Comparison of ENCODE assay signal across 8 cellular contexts in genomic region chr11:64767344-64768299, GRCh38. TPM values are rescaled to one million over a fixed set of nuclear protein-coding genes. Genes with fewer than 3 reads are reported as not detected.
A peak's percentile ranks its signal among the peaks of the same experiment; 100 is the strongest.
DNase-seq lines count a peak whose midpoint lies in the region; ATAC-seq, FAIRE-seq and TF ChIP-seq lines count a peak whose summit lies in the region.

No MANE protein-coding gene starts in this region.

- H2BK12ac ChIP-seq in H1 (ENCODE audit: low read depth, low read length): no peak overlapping the region

- no peak overlapping the region for H3K18ac ChIP-seq in H1 (ENCODE audit: extremely low read depth, low read length)

- WGBS in H1 (ENCODE audit: extremely low coverage in 1 of 2, insufficient coverage in 1 of 2, insufficient read length in 1 of 2, insufficient replicate concordance in 2 of 2, low coverage in 1 of 2, low lambda C conversion rate in 2 of 2, missing lambda C conversion rate in 1 of 2), 2 experiments: 77% methylated on average over 19 of the region's 19 CpGs; no CpG with 5 or more reads in 1 of the 2 experiments

- peak overlapping the region; percentile 31; the same call in 1 of the 2 replicates for H4K8ac ChIP-seq in H1 (ENCODE audit: extremely low read depth, insufficient read depth, low read length)

- CTCF ChIA-PET in activated CD4-positive, alpha-beta memory T cell treated with anti-CD3 and anti-CD28 coated beads for 36 hours (lab: Charles Lee): interaction anchor here (0.6 to 2.4 kb wide), 13 partner anchors 9 to 458 kb away, joined by 3 to 13 read pairs (median 5); partner anchors contain the start of genes ARL2 and RASGRP2
- CTCF ChIA-PET in H1 (lab: Charles Lee; ENCODE audit: partially characterized antibody): interaction anchor here (0.6 to 23.6 kb wide), 10 partner anchors 8 to 831 kb away, joined by 3 to 376 read pairs (median 6); partner anchors contain the start of genes PYGM, RASGRP2 and SF1

- H3K4me3 ChIP-seq in H1 (ENCODE audit: extremely low read depth in 1 of 4, insufficient read depth in 2 of 4, low read depth in 3 of 4, low read length in 4 of 4): no peak overlapping the region

- H3K4me3 Mint-ChIP-seq in activated CD4-positive, alpha-beta memory T cell treated with anti-CD3 and anti-CD28 coated beads for 36 hours: no peak overlapping the region
- peak overlapping the region; percentile 53 to 88 (median 78) for H3K4me3 Mint-ChIP-seq in naive thymus-derived CD8-positive, alpha-beta T cell
- no peak overlapping the region for H3K4me3 Mint-ChIP-seq in stimulated activated naive CD8-positive, alpha-beta T cell treated with anti-CD3 and anti-CD28 coated beads, Interleukin-15, Interleukin-2, amounts not matched to agents 100 ng/mL and 50 ng/mL, for 24 hours

- no peak for FAIRE-seq in H1 (lab: Jason Lieb, UNC)

- no peak overlapping the region for H2BK15ac ChIP-seq in H1 (ENCODE audit: low read length)

- TF ChIP-seq RAD21 in H1 (IDR thresholded peaks at IDR 0.05 in 1 of 2, conservative IDR thresholded peaks at IDR 0.05 in 1 of 2; ENCODE audit: low read depth in 2 of 2, low read length in 2 of 2): peak; percentile 39 to 57

- TF ChIP-seq CTCF in H1 (IDR thresholded peaks at IDR 0.05; ENCODE audit: control extremely low read depth in 1 of 3, insufficient read depth in 1 of 3, low read depth in 1 of 3, low read length in 3 of 3): peak in 2 of 3 experiments; percentile 75 to 89; a peak in 3 of 4 replicates

- peak overlapping the region; percentile 0; the same call in 1 of the 2 replicates for H3K27ac ChIP-seq in H1 (ENCODE audit: low read depth, low read length)

- no peak overlapping the region for H3K9ac ChIP-seq in H1 (replicated peaks in 1 of 4; ENCODE audit: extremely low read depth in 1 of 4, low read depth in 3 of 4, low read length in 3 of 4)

- H4K20me1 ChIP-seq in H1 (replicated peaks in 1 of 2; ENCODE audit: control insufficient read depth in 1 of 2, insufficient read depth in 2 of 2, low read length in 2 of 2): peaks cover 23 to 38% of the 10 kb centered on the region in 2 experiments

- H3K23ac ChIP-seq in H1 (ENCODE audit: insufficient read length): no peak overlapping the region

- H3K56ac ChIP-seq in H1 (replicated peaks; ENCODE audit: insufficient read length, low read depth, low read length): no peak overlapping the region

- no peak overlapping the region for H2BK120ac ChIP-seq in H1 (replicated peaks; ENCODE audit: low read depth, low read length)

- H4K5ac ChIP-seq in H1 (ENCODE audit: insufficient read length, low read depth, low read length): no peak overlapping the region

- peaks cover 86% of the 10 kb centered on the region for H3K36me3 Mint-ChIP-seq in activated CD4-positive, alpha-beta memory T cell treated with anti-CD3 and anti-CD28 coated beads for 36 hours
- peaks cover 27 to 90% (median 55%) of the 10 kb centered on the region in 3 donors for H3K36me3 Mint-ChIP-seq in naive thymus-derived CD8-positive, alpha-beta T cell
- H3K36me3 Mint-ChIP-seq in stimulated activated naive CD8-positive, alpha-beta T cell treated with anti-CD3 and anti-CD28 coated beads, Interleukin-15, Interleukin-2, amounts not matched to agents 100 ng/mL and 50 ng/mL, for 24 hours (ENCODE audit: low read depth): peaks cover 91% of the 10 kb centered on the region

- peaks cover 20 to 41% (median 35%) of the 10 kb centered on the region in 4 experiments for H3K4me1 ChIP-seq in H1 (replicated peaks in 1 of 4; ENCODE audit: control insufficient read depth in 3 of 4, insufficient read depth in 4 of 4, low read length in 3 of 4)

- DNase-seq in NCI-H1105 (lab: John Stamatoyannopoulos, UW) (peak; percentile 16), NCI-H1105 treated with DMSO at 0.1 percent for 48 hours (lab: John Stamatoyannopoulos, UW) (no peak), NCI-H1694 treated with DMSO at 0.1 percent for 48 hours (lab: John Stamatoyannopoulos, UW) (peak; percentile 27), H1 (ENCODE audit: low read depth in 1 of 2, low spot score in 2 of 2) (peak in 1 of 2 experiments; percentile 95), NCI-H2107 (lab: John Stamatoyannopoulos, UW) (no peak)
- DNase-seq in activated CD4-positive, alpha-beta memory T cell treated with anti-CD3 and anti-CD28 coated beads for 36 hours: peak; percentile 83
- DNase-seq in naive thymus-derived CD8-positive, alpha-beta T cell: peak; percentile 66 to 93 (median 82)

- no peak for TF ChIP-seq EP300 in H1 (IDR thresholded peaks at IDR 0.05; ENCODE audit: borderline replicate concordance in 1 of 2, low read depth in 2 of 2, low read length in 2 of 2)

- H3K4me1 Mint-ChIP-seq in activated CD4-positive, alpha-beta memory T cell treated with anti-CD3 and anti-CD28 coated beads for 36 hours (ENCODE audit: low read depth): peaks cover 87% of the 10 kb centered on the region
- peaks cover 49 to 98% (median 93%) of the 10 kb centered on the region in 4 donors for H3K4me1 Mint-ChIP-seq in naive thymus-derived CD8-positive, alpha-beta T cell
- H3K4me1 Mint-ChIP-seq in stimulated activated naive CD8-positive, alpha-beta T cell treated with anti-CD3 and anti-CD28 coated beads, Interleukin-15, Interleukin-2, amounts not matched to agents 100 ng/mL and 50 ng/mL, for 24 hours (ENCODE audit: low read depth): peaks cover 95% of the 10 kb centered on the region

- no peaks in the 10 kb centered on the region for H3K9me3 Mint-ChIP-seq in activated CD4-positive, alpha-beta memory T cell treated with anti-CD3 and anti-CD28 coated beads for 36 hours
- H3K9me3 Mint-ChIP-seq in naive thymus-derived CD8-positive, alpha-beta T cell: no peaks in the 10 kb centered on the region
- H3K9me3 Mint-ChIP-seq in stimulated activated naive CD8-positive, alpha-beta T cell treated with anti-CD3 and anti-CD28 coated beads, Interleukin-15, Interleukin-2, amounts not matched to agents 100 ng/mL and 50 ng/mL, for 24 hours: no peaks in the 10 kb centered on the region

- peaks cover 51 to 91% (median 80%) of the 10 kb centered on the region in 4 experiments for H3K36me3 ChIP-seq in H1 (ENCODE audit: control insufficient read depth in 2 of 4, insufficient read depth in 4 of 4, low read length in 3 of 4)

- H2AK5ac ChIP-seq in H1 (ENCODE audit: low read depth, low read length): no peak overlapping the region

- POLR2A ChIA-PET in activated CD4-positive, alpha-beta memory T cell treated with anti-CD3 and anti-CD28 coated beads for 36 hours (lab: Charles Lee): interaction anchor here (2.1 kb wide), 1 partner anchor 11 kb away, joined by 8 read pairs; the partner anchor contains the start of gene SF1
- POLR2A ChIA-PET in H1 (lab: Charles Lee; ENCODE audit: partially characterized antibody): interaction anchor here (0.7 to 42.9 kb wide), 4 partner anchors 2 to 407 kb away, joined by 4 to 1087 read pairs (median 546); partner anchors contain the start of genes PYGM, RASGRP2 and SF1
- POLR2A ChIA-PET in naive thymus-derived CD8-positive, alpha-beta T cell (lab: Charles Lee): interaction anchor here (1.2 to 45.2 kb wide), 4 partner anchors 3 to 110 kb away, joined by 3 to 2320 read pairs (median 1163); partner anchors contain the start of genes PYGM, RASGRP2 and SF1

- H3K27me3 Mint-ChIP-seq in activated CD4-positive, alpha-beta memory T cell treated with anti-CD3 and anti-CD28 coated beads for 36 hours: no peaks in the 10 kb centered on the region
- no peaks in the 10 kb centered on the region for H3K27me3 Mint-ChIP-seq in naive thymus-derived CD8-positive, alpha-beta T cell
- H3K27me3 Mint-ChIP-seq in stimulated activated naive CD8-positive, alpha-beta T cell treated with anti-CD3 and anti-CD28 coated beads, Interleukin-15, Interleukin-2, amounts not matched to agents 100 ng/mL and 50 ng/mL, for 24 hours: no peaks in the 10 kb centered on the region

- H2AFZ ChIP-seq in H1 (ENCODE audit: low read length): no peak overlapping the region

- no peak overlapping the region for H3K4me2 ChIP-seq in H1 (ENCODE audit: insufficient read depth in 1 of 2, low read depth in 2 of 2, low read length in 2 of 2)

- no peak overlapping the region for H4K91ac ChIP-seq in H1 (replicated peaks; ENCODE audit: insufficient read length, low read length)

- ATAC-seq in naive thymus-derived CD8-positive, alpha-beta T cell: peak; percentile 15 to 30

- TF ChIP-seq POLR2A in H1 (IDR thresholded peaks at IDR 0.05; ENCODE audit: control extremely low read depth in 1 of 2, low read depth in 2 of 2, low read length in 2 of 2): no peak; a peak in 1 of 3 replicates

- no peaks in the 10 kb centered on the region for H3K9me3 ChIP-seq in H1 (ENCODE audit: insufficient read depth in 2 of 2, low read depth in 1 of 2, low read length in 1 of 2)

- no peak overlapping the region for H3K4ac ChIP-seq in H1 (replicated peaks; ENCODE audit: insufficient read length, low read depth, low read length)

- H2BK20ac ChIP-seq in H1 (ENCODE audit: low read length): no peak overlapping the region

- peak overlapping the region; percentile 85 for H3K27ac Mint-ChIP-seq in activated CD4-positive, alpha-beta memory T cell treated with anti-CD3 and anti-CD28 coated beads for 36 hours
- H3K27ac Mint-ChIP-seq in naive thymus-derived CD8-positive, alpha-beta T cell: peak overlapping the region; percentile 83 to 99 (median 94)
- peak overlapping the region; percentile 76 for H3K27ac Mint-ChIP-seq in stimulated activated naive CD8-positive, alpha-beta T cell treated with anti-CD3 and anti-CD28 coated beads, Interleukin-15, Interleukin-2, amounts not matched to agents 100 ng/mL and 50 ng/mL, for 24 hours

- intact Hi-C loops in activated CD4-positive, alpha-beta memory T cell treated with anti-CD3 and anti-CD28 coated beads for 36 hours (cut with micrococcal nuclease): no loop called here

- peaks cover 3% of the 10 kb centered on the region for H3K79me1 ChIP-seq in H1 (ENCODE audit: low read depth, low read length)

- no peaks in the 10 kb centered on the region; a peak in 1 of 7 replicates for H3K27me3 ChIP-seq in H1 (replicated peaks in 1 of 4; ENCODE audit: control insufficient read depth in 3 of 4, extremely low read depth in 1 of 4, insufficient read depth in 3 of 4, low read length in 3 of 4)

- H2BK5ac ChIP-seq in H1 (ENCODE audit: low read depth, low read length): peak overlapping the region; percentile 20; the same call in 1 of the 2 replicates

- no peak overlapping the region for H3K14ac ChIP-seq in H1 (ENCODE audit: insufficient read length)

- no peaks in the 10 kb centered on the region for H3K23me2 ChIP-seq in H1 (ENCODE audit: low read depth, low read length)

- H3K79me2 ChIP-seq in H1 (ENCODE audit: control insufficient read depth in 1 of 2, insufficient read depth in 2 of 2, low read length in 2 of 2): peaks cover 0 to 38% of the 10 kb centered on the region in 2 experiments; a peak in 2 of 4 replicates

RNA-seq across cellular contexts. Expression of gene PYGM, which starts 7.8 kb away (rescaled TPM):
- total RNA-seq in activated CD4-positive, alpha-beta memory T cell treated with anti-CD3 and anti-CD28 coated beads for 36 hours: 1 to 10 TPM in 1 of 2 experiments, under 1 TPM in 1; 0.94 to 1.6 TPM
- total RNA-seq in H1 (2021; fragmentation: NEBNext Ultra II Directional; extraction: Animal tissue kit (Norgen Biotek cat#: 25700)): 9.6 and 9.7 TPM in 2 replicates
- 10.0 and 15.2 TPM in 2 replicates for polyA plus RNA-seq in H1 (2011; rRNA removed)
- 10.4 TPM for polyA plus RNA-seq in H1 (2011; cell fraction: cytosol; rRNA removed)
- polyA plus RNA-seq in H1 (2011; cell fraction: nucleus; rRNA removed): 20.9 TPM
- polyA plus RNA-seq in H1 (2012, experiment 1 of 2): 9.2 to 15.4 TPM (median 13.0 TPM) in 4 replicates
- polyA plus RNA-seq in H1 (2012, experiment 2 of 2): 11.5 TPM
- 6.9 TPM for polyA plus RNA-seq in H1 (2013, experiment 1 of 2)
- polyA plus RNA-seq in H1 (2013, experiment 2 of 2): 6.3 TPM
- 13.2 and 16.4 TPM in 2 replicates for polyA minus RNA-seq in H1 (2011; rRNA and poly(A)+ RNA removed)
- polyA minus RNA-seq in H1 (2011; cell fraction: cytosol; rRNA and poly(A)+ RNA removed): 12.3 TPM
- polyA minus RNA-seq in H1 (2011; cell fraction: nucleus; rRNA and poly(A)+ RNA removed): 5.4 TPM
- 10 to 100 TPM; 13.0 to 18.4 TPM for total RNA-seq in naive thymus-derived CD8-positive, alpha-beta T cell
- polyA plus RNA-seq in naive thymus-derived CD8-positive, alpha-beta T cell: under 1 TPM; 0.09 to 0.50 (median 0.49) TPM

RNA-seq across cellular contexts. Expression of gene SF1, which starts 10.7 kb away (rescaled TPM):
- total RNA-seq in activated CD4-positive, alpha-beta memory T cell treated with anti-CD3 and anti-CD28 coated beads for 36 hours: 100 to 1,000 TPM; 323 to 328 TPM
- total RNA-seq in H1 (2021; fragmentation: NEBNext Ultra II Directional; extraction: Animal tissue kit (Norgen Biotek cat#: 25700)): 353 and 365 TPM in 2 replicates
- polyA plus RNA-seq in H1 (2011; rRNA removed): 72.7 and 110 TPM in 2 replicates
- polyA plus RNA-seq in H1 (2011; cell fraction: cytosol; rRNA removed): 70.0 TPM
- polyA plus RNA-seq in H1 (2011; cell fraction: nucleus; rRNA removed): 197 TPM
- 259 to 328 TPM (median 273 TPM) in 4 replicates for polyA plus RNA-seq in H1 (2012, experiment 1 of 2)
- 150 TPM for polyA plus RNA-seq in H1 (2012, experiment 2 of 2)
- polyA plus RNA-seq in H1 (2013, experiment 1 of 2): 194 TPM
- 181 TPM for polyA plus RNA-seq in H1 (2013, experiment 2 of 2)
- 75.9 and 88.7 TPM in 2 replicates for polyA minus RNA-seq in H1 (2011; rRNA and poly(A)+ RNA removed)
- 107 TPM for polyA minus RNA-seq in H1 (2011; cell fraction: cytosol; rRNA and poly(A)+ RNA removed)
- polyA minus RNA-seq in H1 (2011; cell fraction: nucleus; rRNA and poly(A)+ RNA removed): 210 TPM
- 1,000 to 10,000 TPM; 1,030 to 1,057 TPM for total RNA-seq in naive thymus-derived CD8-positive, alpha-beta T cell
- polyA plus RNA-seq in naive thymus-derived CD8-positive, alpha-beta T cell: 100 to 1,000 TPM in 1 of 3 donors, 10 to 100 TPM in 2; 87.0 to 138 (median 96.6) TPM

RNA-seq across cellular contexts. Expression of gene RASGRP2, which starts 23.7 kb away (rescaled TPM):
- total RNA-seq in activated CD4-positive, alpha-beta memory T cell treated with anti-CD3 and anti-CD28 coated beads for 36 hours: 1 to 10 TPM; 7.5 to 8.2 TPM
- 37.9 and 40.6 TPM in 2 replicates for total RNA-seq in H1 (2021; fragmentation: NEBNext Ultra II Directional; extraction: Animal tissue kit (Norgen Biotek cat#: 25700))
- 45.7 and 50.4 TPM in 2 replicates for polyA plus RNA-seq in H1 (2011; rRNA removed)
- polyA plus RNA-seq in H1 (2011; cell fraction: cytosol; rRNA removed): 41.1 TPM
- polyA plus RNA-seq in H1 (2011; cell fraction: nucleus; rRNA removed): 127 TPM
- polyA plus RNA-seq in H1 (2012, experiment 1 of 2): 30.1 to 58.0 TPM (median 54.6 TPM) in 4 replicates
- polyA plus RNA-seq in H1 (2012, experiment 2 of 2): 31.1 TPM
- polyA plus RNA-seq in H1 (2013, experiment 1 of 2): 33.0 TPM
- 34.6 TPM for polyA plus RNA-seq in H1 (2013, experiment 2 of 2)
- polyA minus RNA-seq in H1 (2011; rRNA and poly(A)+ RNA removed): 14.8 and 18.9 TPM in 2 replicates
- 12.3 TPM for polyA minus RNA-seq in H1 (2011; cell fraction: cytosol; rRNA and poly(A)+ RNA removed)
- polyA minus RNA-seq in H1 (2011; cell fraction: nucleus; rRNA and poly(A)+ RNA removed): 24.8 TPM
- total RNA-seq in naive thymus-derived CD8-positive, alpha-beta T cell: 100 to 1,000 TPM; 679 to 682 TPM
- polyA plus RNA-seq in naive thymus-derived CD8-positive, alpha-beta T cell: 100 to 1,000 TPM; 168 to 253 (median 185) TPM

RNA-seq across cellular contexts. Expression of gene MAP4K2, which starts 35.4 kb away (rescaled TPM):
- total RNA-seq in activated CD4-positive, alpha-beta memory T cell treated with anti-CD3 and anti-CD28 coated beads for 36 hours: 10 to 100 TPM; 83.3 to 85.8 TPM
- total RNA-seq in H1 (2021; fragmentation: NEBNext Ultra II Directional; extraction: Animal tissue kit (Norgen Biotek cat#: 25700)): 20.7 and 24.0 TPM in 2 replicates
- polyA plus RNA-seq in H1 (2011; rRNA removed): 20.1 and 25.3 TPM in 2 replicates
- polyA plus RNA-seq in H1 (2011; cell fraction: cytosol; rRNA removed): 22.2 TPM
- polyA plus RNA-seq in H1 (2011; cell fraction: nucleus; rRNA removed): 54.2 TPM
- polyA plus RNA-seq in H1 (2012, experiment 1 of 2): 14.0 to 19.1 TPM (median 15.9 TPM) in 4 replicates
- polyA plus RNA-seq in H1 (2012, experiment 2 of 2): 12.9 TPM
- 11.2 TPM for polyA plus RNA-seq in H1 (2013, experiment 1 of 2)
- 12.0 TPM for polyA plus RNA-seq in H1 (2013, experiment 2 of 2)
- 18.5 and 20.3 TPM in 2 replicates for polyA minus RNA-seq in H1 (2011; rRNA and poly(A)+ RNA removed)
- 11.0 TPM for polyA minus RNA-seq in H1 (2011; cell fraction: cytosol; rRNA and poly(A)+ RNA removed)
- 11.6 TPM for polyA minus RNA-seq in H1 (2011; cell fraction: nucleus; rRNA and poly(A)+ RNA removed)
- total RNA-seq in naive thymus-derived CD8-positive, alpha-beta T cell: 100 to 1,000 TPM; 128 to 135 TPM
- polyA plus RNA-seq in naive thymus-derived CD8-positive, alpha-beta T cell: 10 to 100 TPM; 26.6 to 55.5 (median 30.3) TPM

RNA-seq across cellular contexts. Expression of gene MEN1, which starts 42.7 kb away (rescaled TPM):
- total RNA-seq in activated CD4-positive, alpha-beta memory T cell treated with anti-CD3 and anti-CD28 coated beads for 36 hours: 10 to 100 TPM; 31.3 to 32.2 TPM
- 56.3 and 56.9 TPM in 2 replicates for total RNA-seq in H1 (2021; fragmentation: NEBNext Ultra II Directional; extraction: Animal tissue kit (Norgen Biotek cat#: 25700))
- 47.2 and 78.5 TPM in 2 replicates for polyA plus RNA-seq in H1 (2011; rRNA removed)
- polyA plus RNA-seq in H1 (2011; cell fraction: cytosol; rRNA removed): 43.0 TPM
- 97.2 TPM for polyA plus RNA-seq in H1 (2011; cell fraction: nucleus; rRNA removed)
- polyA plus RNA-seq in H1 (2012, experiment 1 of 2): 37.5 to 59.8 TPM (median 54.2 TPM) in 4 replicates
- polyA plus RNA-seq in H1 (2012, experiment 2 of 2): 53.7 TPM
- 63.6 TPM for polyA plus RNA-seq in H1 (2013, experiment 1 of 2)
- 66.9 TPM for polyA plus RNA-seq in H1 (2013, experiment 2 of 2)
- polyA minus RNA-seq in H1 (2011; rRNA and poly(A)+ RNA removed): 22.9 and 27.9 TPM in 2 replicates
- 32.7 TPM for polyA minus RNA-seq in H1 (2011; cell fraction: cytosol; rRNA and poly(A)+ RNA removed)
- 27.2 TPM for polyA minus RNA-seq in H1 (2011; cell fraction: nucleus; rRNA and poly(A)+ RNA removed)
- 10 to 100 TPM; 50.7 to 54.1 TPM for total RNA-seq in naive thymus-derived CD8-positive, alpha-beta T cell
- 10 to 100 TPM; 22.1 to 57.4 (median 36.1) TPM for polyA plus RNA-seq in naive thymus-derived CD8-positive, alpha-beta T cell

Comparison
In these comparisons a context has a peak if more than half of its experiments do, and no peak if none do; other contexts are left out.
1. DNase-seq: peak in NCI-H1105 (single experiment), NCI-H1694 treated with DMSO at 0.1 percent for 48 hours (single experiment), activated CD4-positive, alpha-beta memory T cell treated with anti-CD3 and anti-CD28 coated beads for 36 hours (single experiment) and naive thymus-derived CD8-positive, alpha-beta T cell (10 of 10); none in NCI-H1105 treated with DMSO at 0.1 percent for 48 hours (single experiment) and NCI-H2107 (single experiment).
2. H3K4me3 Mint-ChIP-seq: peak in naive thymus-derived CD8-positive, alpha-beta T cell (10 of 10); none in activated CD4-positive, alpha-beta memory T cell treated with anti-CD3 and anti-CD28 coated beads for 36 hours (single experiment) and stimulated activated naive CD8-positive, alpha-beta T cell treated with anti-CD3 and anti-CD28 coated beads, Interleukin-15, Interleukin-2, amounts not matched to agents 100 ng/mL and 50 ng/mL, for 24 hours (single experiment).
3. RNA of gene RASGRP2, which starts 23.7 kb away (total RNA-seq): 679 to 682 TPM in naive thymus-derived CD8-positive, alpha-beta T cell; 37.9 to 40.6 TPM in H1 and 7.5 to 8.2 TPM in activated CD4-positive, alpha-beta memory T cell treated with anti-CD3 and anti-CD28 coated beads for 36 hours; every median in the first group is over 10 times any median in the second.
4. Peak in every context shown above with its lines, with median percentiles within 50 percentile points of each other: H3K27ac Mint-ChIP-seq.